In genomic region chr11:126489791-126490190, GRCh38 we compare ENCODE assay signal across 1 cellular context.
TF ChIP-seq lines count a peak whose summit lies in the region.

No MANE protein-coding gene starts in this region.

TF ChIP-seq in H1, 55 proteins besides CTCF, POLR2A, EP300 and RAD21 (continued from another document):
- no peak for TF ChIP-seq SP4 (IDR thresholded peaks at IDR 0.05; ENCODE audit: low read length)
- no peak for TF ChIP-seq GABPA (IDR thresholded peaks at IDR 0.05; ENCODE audit: borderline replicate concordance, insufficient read depth, low read length)
- TF ChIP-seq TCF12 (IDR thresholded peaks at IDR 0.05; ENCODE audit: low read depth, low read length), result no peak
